22 cellular contexts compared by ENCODE assay signal in the genomic region with DNA sequence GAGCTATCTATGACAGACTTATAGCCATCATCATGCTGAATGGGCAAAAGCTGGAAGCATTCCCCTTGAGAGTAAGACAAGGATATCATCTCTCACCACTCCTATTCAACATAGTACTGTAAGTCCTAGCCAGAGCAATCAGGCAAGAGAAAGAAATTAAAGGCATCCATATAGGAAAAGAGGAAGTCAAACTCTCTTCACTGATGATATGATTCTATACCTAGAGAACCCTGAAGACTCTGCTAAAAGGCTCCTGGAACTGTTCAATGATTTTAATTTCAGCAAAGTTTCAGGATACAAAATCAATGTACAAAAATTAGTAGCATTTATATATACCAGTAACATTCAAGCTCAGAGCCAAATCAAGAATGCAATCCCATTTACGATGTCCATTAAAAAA. TPM values are rescaled to one million over a fixed set of nuclear protein-coding genes. Genes with fewer than 3 reads are reported as not detected.
"Had no signal": no experiment of that assay in that cellular context is flagged by ENCODE, and none has a peak within 500 bp of the region (broad histone marks: within the 10 kb centered on the region; RNA-seq: fewer than 3 reads in every experiment).

No MANE protein-coding gene starts in this region.

- H3K27ac ChIP-seq: KMS-11, SJCRH30 had no signal

- H3K27me3 ChIP-seq: SJCRH30 had no signal

- H3K4me1 ChIP-seq: SJCRH30 had no signal

- H3K4me2 ChIP-seq: KMS-11 had no signal

- H3K9ac ChIP-seq: KMS-11 had no signal

- DNase-seq: MM.1S, NCI-H1092 treated with DMSO at 0.1 percent for 48 hours, NCI-H1436, NCI-H187, NCI-H2029, NCI-H2081 treated with DMSO at 0.1 percent for 48 hours, NCI-H2171, NCI-H226, NCI-H446, NCI-H510A, NCI-H524 treated with DMSO at 0.1 percent for 48 hours, NCI-H69, NCI-H774, Right ventricle myocardium superior, RPMI8226, SJCRH30, T-helper 1 cell had no signal

- H3K36me3 ChIP-seq: SJCRH30 had no signal

- ATAC-seq: SK-N-SH treated with all-trans-retinoic acid at 6 μM for 48 hours had no signal

- H3K9me3 ChIP-seq: SJCRH30 had no signal

- FAIRE-seq: RCC 7860 had no signal

- H3K4me3 ChIP-seq: SJCRH30 had no signal

RNA-seq across cellular contexts. Expression of a gene that starts 21.7 kb away (rescaled TPM):
- total RNA-seq: HT-29, M059J, SJCRH30 had no signal
